8 cellular contexts compared by ENCODE assay signal in genomic region chr6:30481965-30482644, GRCh38. TPM values are rescaled to one million over a fixed set of nuclear protein-coding genes. Genes with fewer than 3 reads are reported as not detected.
DNase-seq lines count a peak whose midpoint lies in the region; ATAC-seq and TF ChIP-seq lines count a peak whose summit lies in the region.
"Not testable (repeated sequence)": the region's sequence is repeated elsewhere in the genome, so short reads cannot be mapped to it uniquely, and the experiment has no call there.

No MANE protein-coding gene starts in this region.

- H3K36me3 Mint-ChIP-seq in activated B cell treated with CpG ODN at 0.5 μM for 24 hours (ENCODE audit: low read depth): not testable (repeated sequence)

- TF ChIP-seq CTCF in GM12864 (IDR thresholded peaks at IDR 0.05; ENCODE audit: low read depth, low read length, missing control alignments) (peak; percentile 95), tibial nerve (IDR thresholded peaks at IDR 0.05) (peak; percentile 67 to 76 (median 67))
- not testable (repeated sequence) for TF ChIP-seq CTCF in activated B cell treated with CpG ODN at 0.5 μM for 24 hours (IDR thresholded peaks at IDR 0.05)

- H3K4me1 Mint-ChIP-seq in activated B cell treated with CpG ODN at 0.5 μM for 24 hours: peaks cover 22% of the 10 kb centered on the region

- H3K27me3 ChIP-seq in right cardiac atrium (ENCODE audit: control insufficient read depth, insufficient read depth): not testable (repeated sequence)
- H3K27me3 ChIP-seq in tibial nerve: peaks cover 0 to 59% of the 10 kb centered on the region in 2 donors

- not testable (repeated sequence) for H3K9me3 ChIP-seq in right cardiac atrium (ENCODE audit: control insufficient read depth, low read length); tibial nerve

- TF ChIP-seq EP300 in tibial nerve (IDR thresholded peaks at IDR 0.05): not testable (repeated sequence)

- not testable (repeated sequence) for H3K36me3 ChIP-seq in tibial nerve

- not testable (repeated sequence) for H3K4me3 ChIP-seq in GM12864 (ENCODE audit: low read depth, low read length); right cardiac atrium (ENCODE audit: low read length); tibial nerve

- H3K27ac Mint-ChIP-seq in activated B cell treated with CpG ODN at 0.5 μM for 24 hours: not testable (repeated sequence)

- H3K4me1 ChIP-seq in right cardiac atrium (ENCODE audit: control insufficient read depth, insufficient read depth, low read length): not testable (repeated sequence)
- H3K4me1 ChIP-seq in tibial nerve: peaks cover 0 to 20% (median 2%) of the 10 kb centered on the region in 4 donors

- ATAC-seq in activated B cell treated with CpG ODN at 0.5 μM for 24 hours (ENCODE audit: low read depth) (peak; percentile 99), right cardiac atrium (peak; percentile 94 to 96)

- 2% methylated on average over 19 of the region's 19 CpGs for WGBS in right cardiac atrium
- WGBS in tibial nerve, 2 donors: 3 to 4% methylated on average over 14 to 19 of the region's 19 CpGs

- POLR2A ChIA-PET in activated B cell treated with CpG ODN at 0.5 μM for 24 hours (lab: Charles Lee): interaction anchor here (0.6 to 10.0 kb wide), 14 partner anchors 46 to 239 kb away, joined by 3 to 97 read pairs (median 4); partner anchors contain the start of genes ABCF1, DHX16, MDC1 and PRR3

- H3K4me3 Mint-ChIP-seq in activated B cell treated with CpG ODN at 0.5 μM for 24 hours: not testable (repeated sequence)

- not testable (repeated sequence) for H3K27ac ChIP-seq in right cardiac atrium (ENCODE audit: low read length); tibial nerve

- not testable (repeated sequence) for TF ChIP-seq POLR2A in tibial nerve (IDR thresholded peaks at IDR 0.05)

- H3K27me3 Mint-ChIP-seq in activated B cell treated with CpG ODN at 0.5 μM for 24 hours: peaks cover 38% of the 10 kb centered on the region

- H3K9me3 Mint-ChIP-seq in activated B cell treated with CpG ODN at 0.5 μM for 24 hours: not testable (repeated sequence)

- not testable (repeated sequence) for DNase-seq in GM12864 (ENCODE audit: low read depth)
- DNase-seq in HK-2 (ENCODE audit: unreplicated experiment) (peak; percentile 61), NCI-H69 (lab: John Stamatoyannopoulos, UW) (peak; percentile 77), activated B cell treated with CpG ODN at 0.5 μM for 24 hours (peak; percentile 78), astrocyte of the hippocampus (ENCODE audit: low read depth, low spot score) (peak; percentile 85), right cardiac atrium (peak; percentile 79 to 93 (median 90)), posterior vena cava (ENCODE audit: low spot score) (peak; percentile 94), tibial nerve (ENCODE audit: low spot score in 2 of 2) (peak; percentile 34 to 71)

- CTCF ChIA-PET in activated B cell treated with CpG ODN at 0.5 μM for 24 hours (lab: Charles Lee): interaction anchor here (0.6 to 9.8 kb wide), 32 partner anchors 11 to 598 kb away, joined by 3 to 411 read pairs (median 4); partner anchors contain the start of genes ABCF1, DHX16, IER3 and PRR3

- intact Hi-C loops in activated B cell treated with CpG ODN at 0.5 μM for 24 hours (cut with micrococcal nuclease) (loop anchor here (1.0 to 2.0 kb wide), 5 partner anchors 29 to 395 kb away; partner anchors contain the start of gene DHX16), right cardiac atrium (cut with DNase I) (loop anchor here (5.0 to 10.0 kb wide), 3 partner anchors 55 to 123 kb away; no protein-coding TSS in a partner anchor), posterior vena cava (cut with DNase I) (loop anchor here in 1 of 2 donors (5.0 kb wide), 2 partner anchors 60 to 115 kb away; no protein-coding TSS in a partner anchor)

RNA-seq across cellular contexts. Expression of gene HLA-E, which starts 7.2 kb away (rescaled TPM):
- total RNA-seq in activated B cell treated with CpG ODN at 0.5 μM for 24 hours (737 and 740 TPM in 2 replicates), right cardiac atrium (100 to 1,000 TPM; 180 to 230 (median 214) TPM), posterior vena cava (100 to 1,000 TPM; 304 to 327 TPM), tibial nerve (100 to 1,000 TPM; 483 to 900 (median 631) TPM)
- 227 TPM for polyA plus RNA-seq in right cardiac atrium
